Comparison of ENCODE assay signal across 1 cellular context in the genomic region with DNA sequence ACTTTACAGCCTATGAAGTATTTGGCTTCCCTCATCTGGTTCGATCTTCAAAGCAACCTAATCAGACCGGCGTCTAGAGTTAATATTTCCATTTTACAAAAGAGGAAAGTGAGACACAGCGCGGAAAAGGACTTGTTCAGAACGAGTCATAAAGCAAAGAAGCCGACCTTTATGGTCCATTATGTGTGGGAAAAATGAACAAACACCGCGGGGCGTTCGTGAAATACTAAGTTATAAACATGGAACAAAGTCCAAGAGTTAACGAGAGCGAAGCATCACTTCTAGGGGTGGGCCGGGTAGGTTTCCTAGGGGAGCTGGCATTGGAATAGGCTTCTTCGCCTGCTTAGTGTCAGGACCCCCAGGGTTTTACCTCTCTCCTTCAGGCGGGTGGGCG.
TF ChIP-seq lines count a peak whose summit lies in the region.

No MANE protein-coding gene starts in this region.

TF ChIP-seq in GM12878, 131 proteins besides CTCF, POLR2A, EP300 and RAD21:
- TF ChIP-seq NRF1 (conservative IDR thresholded peaks at IDR 0.05; ENCODE audit: low read depth, low read length): no peak
- TF ChIP-seq NFXL1 (IDR thresholded peaks at IDR 0.05; ENCODE audit: borderline replicate concordance): no peak
- TF ChIP-seq PAX5 (IDR thresholded peaks at IDR 0.05; ENCODE audit: borderline replicate concordance, low read depth, low read length): no peak
- TF ChIP-seq, protein P1, sequence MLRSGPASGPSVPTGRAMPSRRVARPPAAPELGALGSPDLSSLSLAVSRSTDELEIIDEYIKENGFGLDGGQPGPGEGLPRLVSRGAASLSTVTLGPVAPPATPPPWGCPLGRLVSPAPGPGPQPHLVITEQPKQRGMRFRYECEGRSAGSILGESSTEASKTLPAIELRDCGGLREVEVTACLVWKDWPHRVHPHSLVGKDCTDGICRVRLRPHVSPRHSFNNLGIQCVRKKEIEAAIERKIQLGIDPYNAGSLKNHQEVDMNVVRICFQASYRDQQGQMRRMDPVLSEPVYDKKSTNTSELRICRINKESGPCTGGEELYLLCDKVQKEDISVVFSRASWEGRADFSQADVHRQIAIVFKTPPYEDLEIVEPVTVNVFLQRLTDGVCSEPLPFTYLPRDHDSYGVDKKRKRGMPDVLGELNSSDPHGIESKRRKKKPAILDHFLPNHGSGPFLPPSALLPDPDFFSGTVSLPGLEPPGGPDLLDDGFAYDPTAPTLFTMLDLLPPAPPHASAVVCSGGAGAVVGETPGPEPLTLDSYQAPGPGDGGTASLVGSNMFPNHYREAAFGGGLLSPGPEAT (IDR thresholded peaks at IDR 0.05; ENCODE audit: low read depth): no peak
- TF ChIP-seq, protein P2, sequence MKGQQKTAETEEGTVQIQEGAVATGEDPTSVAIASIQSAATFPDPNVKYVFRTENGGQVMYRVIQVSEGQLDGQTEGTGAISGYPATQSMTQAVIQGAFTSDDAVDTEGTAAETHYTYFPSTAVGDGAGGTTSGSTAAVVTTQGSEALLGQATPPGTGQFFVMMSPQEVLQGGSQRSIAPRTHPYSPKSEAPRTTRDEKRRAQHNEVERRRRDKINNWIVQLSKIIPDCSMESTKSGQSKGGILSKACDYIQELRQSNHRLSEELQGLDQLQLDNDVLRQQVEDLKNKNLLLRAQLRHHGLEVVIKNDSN (IDR thresholded peaks at IDR 0.05; ENCODE audit: borderline replicate concordance, extremely low read length, insufficient read depth, low read depth, low read length): no peak
- TF ChIP-seq NBN (IDR thresholded peaks at IDR 0.05): no peak
- TF ChIP-seq EZH2 (IDR thresholded peaks at IDR 0.05; ENCODE audit: borderline replicate concordance, control insufficient read depth, low read depth, low read length): no peak
- TF ChIP-seq RFX5 (IDR thresholded peaks at IDR 0.05; ENCODE audit: low read depth, low read length): no peak
- no peak for TF ChIP-seq RELA (IDR thresholded peaks at IDR 0.05; ENCODE audit: borderline replicate concordance, partially characterized antibody)
- TF ChIP-seq, protein P3, sequence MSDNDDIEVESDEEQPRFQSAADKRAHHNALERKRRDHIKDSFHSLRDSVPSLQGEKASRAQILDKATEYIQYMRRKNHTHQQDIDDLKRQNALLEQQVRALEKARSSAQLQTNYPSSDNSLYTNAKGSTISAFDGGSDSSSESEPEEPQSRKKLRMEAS (IDR thresholded peaks at IDR 0.05; ENCODE audit: low read depth, low read length): no peak
- TF ChIP-seq, protein P4, sequence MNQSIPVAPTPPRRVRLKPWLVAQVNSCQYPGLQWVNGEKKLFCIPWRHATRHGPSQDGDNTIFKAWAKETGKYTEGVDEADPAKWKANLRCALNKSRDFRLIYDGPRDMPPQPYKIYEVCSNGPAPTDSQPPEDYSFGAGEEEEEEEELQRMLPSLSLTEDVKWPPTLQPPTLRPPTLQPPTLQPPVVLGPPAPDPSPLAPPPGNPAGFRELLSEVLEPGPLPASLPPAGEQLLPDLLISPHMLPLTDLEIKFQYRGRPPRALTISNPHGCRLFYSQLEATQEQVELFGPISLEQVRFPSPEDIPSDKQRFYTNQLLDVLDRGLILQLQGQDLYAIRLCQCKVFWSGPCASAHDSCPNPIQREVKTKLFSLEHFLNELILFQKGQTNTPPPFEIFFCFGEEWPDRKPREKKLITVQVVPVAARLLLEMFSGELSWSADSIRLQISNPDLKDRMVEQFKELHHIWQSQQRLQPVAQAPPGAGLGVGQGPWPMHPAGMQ (IDR thresholded peaks at IDR 0.05; ENCODE audit: borderline replicate concordance): no peak
- TF ChIP-seq, protein P5, sequence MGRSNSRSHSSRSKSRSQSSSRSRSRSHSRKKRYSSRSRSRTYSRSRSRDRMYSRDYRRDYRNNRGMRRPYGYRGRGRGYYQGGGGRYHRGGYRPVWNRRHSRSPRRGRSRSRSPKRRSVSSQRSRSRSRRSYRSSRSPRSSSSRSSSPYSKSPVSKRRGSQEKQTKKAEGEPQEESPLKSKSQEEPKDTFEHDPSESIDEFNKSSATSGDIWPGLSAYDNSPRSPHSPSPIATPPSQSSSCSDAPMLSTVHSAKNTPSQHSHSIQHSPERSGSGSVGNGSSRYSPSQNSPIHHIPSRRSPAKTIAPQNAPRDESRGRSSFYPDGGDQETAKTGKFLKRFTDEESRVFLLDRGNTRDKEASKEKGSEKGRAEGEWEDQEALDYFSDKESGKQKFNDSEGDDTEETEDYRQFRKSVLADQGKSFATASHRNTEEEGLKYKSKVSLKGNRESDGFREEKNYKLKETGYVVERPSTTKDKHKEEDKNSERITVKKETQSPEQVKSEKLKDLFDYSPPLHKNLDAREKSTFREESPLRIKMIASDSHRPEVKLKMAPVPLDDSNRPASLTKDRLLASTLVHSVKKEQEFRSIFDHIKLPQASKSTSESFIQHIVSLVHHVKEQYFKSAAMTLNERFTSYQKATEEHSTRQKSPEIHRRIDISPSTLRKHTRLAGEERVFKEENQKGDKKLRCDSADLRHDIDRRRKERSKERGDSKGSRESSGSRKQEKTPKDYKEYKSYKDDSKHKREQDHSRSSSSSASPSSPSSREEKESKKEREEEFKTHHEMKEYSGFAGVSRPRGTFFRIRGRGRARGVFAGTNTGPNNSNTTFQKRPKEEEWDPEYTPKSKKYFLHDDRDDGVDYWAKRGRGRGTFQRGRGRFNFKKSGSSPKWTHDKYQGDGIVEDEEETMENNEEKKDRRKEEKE (IDR thresholded peaks at IDR 0.05): no peak
- TF ChIP-seq TCF3 (IDR thresholded peaks at IDR 0.05; ENCODE audit: borderline replicate concordance, insufficient read depth, low read depth, low read length): no peak
- no peak for TF ChIP-seq EED (IDR thresholded peaks at IDR 0.05; ENCODE audit: low read depth)
- TF ChIP-seq BACH1 (IDR thresholded peaks at IDR 0.05; ENCODE audit: borderline replicate concordance): no peak
- TF ChIP-seq, protein P6, sequence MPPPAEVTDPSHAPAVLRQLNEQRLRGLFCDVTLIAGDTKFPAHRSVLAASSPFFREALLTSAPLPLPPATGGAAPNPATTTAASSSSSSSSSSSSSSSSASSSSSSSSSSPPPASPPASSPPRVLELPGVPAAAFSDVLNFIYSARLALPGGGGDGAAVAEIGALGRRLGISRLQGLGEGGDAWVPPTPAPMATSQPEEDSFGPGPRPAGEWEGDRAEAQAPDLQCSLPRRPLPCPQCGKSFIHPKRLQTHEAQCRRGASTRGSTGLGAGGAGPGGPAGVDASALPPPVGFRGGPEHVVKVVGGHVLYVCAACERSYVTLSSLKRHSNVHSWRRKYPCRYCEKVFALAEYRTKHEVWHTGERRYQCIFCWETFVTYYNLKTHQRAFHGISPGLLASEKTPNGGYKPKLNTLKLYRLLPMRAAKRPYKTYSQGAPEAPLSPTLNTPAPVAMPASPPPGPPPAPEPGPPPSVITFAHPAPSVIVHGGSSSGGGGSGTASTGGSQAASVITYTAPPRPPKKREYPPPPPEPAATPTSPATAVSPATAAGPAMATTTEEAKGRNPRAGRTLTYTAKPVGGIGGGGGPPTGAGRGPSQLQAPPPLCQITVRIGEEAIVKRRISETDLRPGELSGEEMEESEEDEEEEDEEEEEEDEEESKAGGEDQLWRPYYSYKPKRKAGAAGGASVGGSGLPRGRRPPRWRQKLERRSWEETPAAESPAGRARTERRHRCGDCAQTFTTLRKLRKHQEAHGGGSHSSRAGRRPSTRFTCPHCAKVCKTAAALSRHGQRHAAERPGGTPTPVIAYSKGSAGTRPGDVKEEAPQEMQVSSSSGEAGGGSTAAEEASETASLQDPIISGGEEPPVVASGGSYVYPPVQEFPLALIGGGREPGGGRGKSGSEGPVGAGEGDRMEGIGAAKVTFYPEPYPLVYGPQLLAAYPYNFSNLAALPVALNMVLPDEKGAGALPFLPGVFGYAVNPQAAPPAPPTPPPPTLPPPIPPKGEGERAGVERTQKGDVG (CRISPR knock-in tag; IDR thresholded peaks at IDR 0.05): no peak
- TF ChIP-seq, protein P7, sequence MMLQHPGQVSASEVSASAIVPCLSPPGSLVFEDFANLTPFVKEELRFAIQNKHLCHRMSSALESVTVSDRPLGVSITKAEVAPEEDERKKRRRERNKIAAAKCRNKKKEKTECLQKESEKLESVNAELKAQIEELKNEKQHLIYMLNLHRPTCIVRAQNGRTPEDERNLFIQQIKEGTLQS (IDR thresholded peaks at IDR 0.05; ENCODE audit: borderline replicate concordance, extremely low read depth, low read depth, low read length): no peak
